ENCODE assay signal across 1 cellular context in genomic region chr2:229485782-229486181, GRCh38.
TF ChIP-seq lines count a peak whose summit lies in the region.

No MANE protein-coding gene starts in this region.

TF ChIP-seq in WTC11, 78 proteins besides CTCF, POLR2A, EP300 and RAD21 (continued from another document):
- TF ChIP-seq, protein P1, sequence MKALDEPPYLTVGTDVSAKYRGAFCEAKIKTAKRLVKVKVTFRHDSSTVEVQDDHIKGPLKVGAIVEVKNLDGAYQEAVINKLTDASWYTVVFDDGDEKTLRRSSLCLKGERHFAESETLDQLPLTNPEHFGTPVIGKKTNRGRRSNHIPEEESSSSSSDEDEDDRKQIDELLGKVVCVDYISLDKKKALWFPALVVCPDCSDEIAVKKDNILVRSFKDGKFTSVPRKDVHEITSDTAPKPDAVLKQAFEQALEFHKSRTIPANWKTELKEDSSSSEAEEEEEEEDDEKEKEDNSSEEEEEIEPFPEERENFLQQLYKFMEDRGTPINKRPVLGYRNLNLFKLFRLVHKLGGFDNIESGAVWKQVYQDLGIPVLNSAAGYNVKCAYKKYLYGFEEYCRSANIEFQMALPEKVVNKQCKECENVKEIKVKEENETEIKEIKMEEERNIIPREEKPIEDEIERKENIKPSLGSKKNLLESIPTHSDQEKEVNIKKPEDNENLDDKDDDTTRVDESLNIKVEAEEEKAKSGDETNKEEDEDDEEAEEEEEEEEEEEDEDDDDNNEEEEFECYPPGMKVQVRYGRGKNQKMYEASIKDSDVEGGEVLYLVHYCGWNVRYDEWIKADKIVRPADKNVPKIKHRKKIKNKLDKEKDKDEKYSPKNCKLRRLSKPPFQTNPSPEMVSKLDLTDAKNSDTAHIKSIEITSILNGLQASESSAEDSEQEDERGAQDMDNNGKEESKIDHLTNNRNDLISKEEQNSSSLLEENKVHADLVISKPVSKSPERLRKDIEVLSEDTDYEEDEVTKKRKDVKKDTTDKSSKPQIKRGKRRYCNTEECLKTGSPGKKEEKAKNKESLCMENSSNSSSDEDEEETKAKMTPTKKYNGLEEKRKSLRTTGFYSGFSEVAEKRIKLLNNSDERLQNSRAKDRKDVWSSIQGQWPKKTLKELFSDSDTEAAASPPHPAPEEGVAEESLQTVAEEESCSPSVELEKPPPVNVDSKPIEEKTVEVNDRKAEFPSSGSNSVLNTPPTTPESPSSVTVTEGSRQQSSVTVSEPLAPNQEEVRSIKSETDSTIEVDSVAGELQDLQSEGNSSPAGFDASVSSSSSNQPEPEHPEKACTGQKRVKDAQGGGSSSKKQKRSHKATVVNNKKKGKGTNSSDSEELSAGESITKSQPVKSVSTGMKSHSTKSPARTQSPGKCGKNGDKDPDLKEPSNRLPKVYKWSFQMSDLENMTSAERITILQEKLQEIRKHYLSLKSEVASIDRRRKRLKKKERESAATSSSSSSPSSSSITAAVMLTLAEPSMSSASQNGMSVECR (CRISPR knock-in tag; IDR thresholded peaks at IDR 0.05; ENCODE audit: borderline replicate concordance) = no peak
- no peak for TF ChIP-seq GABPB1 (CRISPR knock-in tag; IDR thresholded peaks at IDR 0.05)
- no peak for TF ChIP-seq USF2 (CRISPR knock-in tag; IDR thresholded peaks at IDR 0.05)
- TF ChIP-seq ATF2 (CRISPR knock-in tag; IDR thresholded peaks at IDR 0.05; ENCODE audit: borderline replicate concordance, low read depth) = no peak
- TF ChIP-seq CBFB (CRISPR knock-in tag; IDR thresholded peaks at IDR 0.05; ENCODE audit: low read depth) = no peak
- TF ChIP-seq ZNF121 (CRISPR knock-in tag; IDR thresholded peaks at IDR 0.05) = no peak
